33 cellular contexts compared by ENCODE assay signal in genomic region chr2:176412136-176412535, GRCh38.
"Had no signal": no experiment of that assay in that cellular context is flagged by ENCODE, and none has a peak within 500 bp of the region (broad histone marks: within the 10 kb centered on the region; RNA-seq: fewer than 3 reads in every experiment).

No MANE protein-coding gene starts in this region.

- FAIRE-seq: astrocyte, bronchial epithelial cell, colon had no signal

- H3K36me3 ChIP-seq: adrenal gland, ascending aorta, brain microvascular endothelial cell, breast epithelium, cardiac muscle cell had no signal

- H3K4me1 ChIP-seq: adrenal gland, ascending aorta, body of pancreas, breast epithelium had no signal

- H3K4me3 ChIP-seq: adrenal gland, ascending aorta, body of pancreas, breast epithelium, cardiac muscle cell had no signal

- ATAC-seq: activated naive CD4-positive, alpha-beta T cell treated with anti-CD3 and anti-CD28 coated beads, Interleukin-2, amount 50 U/mL, for 72 hours; activated naive CD8-positive, alpha-beta T cell treated with anti-CD3 and anti-CD28 coated beads, Interleukin-2, amount 50 U/mL, for 24 hours; activated T-cell treated with anti-CD3 and anti-CD28 coated beads, Interleukin-2, amount 50 U/mL, for 4 hours; activated T-cell treated with anti-CD3 and anti-CD28 coated beads, Interleukin-2, amount 50 U/mL, for 72 hours; activated T-helper 17 cell treated with anti-CD3 and anti-CD28 coated beads, Interleukin-2, amount 50 U/mL, for 72 hours; body of pancreas had no signal

- H3K27ac ChIP-seq: adrenal gland, ascending aorta, body of pancreas, brain microvascular endothelial cell, breast epithelium, cardiac muscle cell had no signal

- DNase-seq: activated effector memory CD4-positive, alpha-beta T cell treated with anti-CD3 and anti-CD28 coated beads, Interleukin-2, amount 50 U/mL, for 16 hours; activated effector memory CD4-positive, alpha-beta T cell treated with Interleukin-2 at 50 U/mL for 16 hours; activated gamma-delta T cell; activated gamma-delta T cell treated with Interleukin-2 at 50 U/mL for 16 hours; activated naive CD4-positive, alpha-beta T cell; activated naive CD4-positive, alpha-beta T cell treated with anti-CD3 and anti-CD28 coated beads for 36 hours; activated naive CD4-positive, alpha-beta T cell treated with anti-CD3 and anti-CD28 coated beads, Interleukin-2, amount 10 ng/mL, durations not matched to agents 7 days and 5 days; activated naive CD4-positive, alpha-beta T cell treated with anti-CD3 and anti-CD28 coated beads, Interleukin-2, amount 50 U/mL, for 16 hours; activated naive CD4-positive, alpha-beta T cell treated with Interleukin-2 at 50 U/mL for 16 hours; activated naive CD8-positive, alpha-beta T cell treated with anti-CD3 and anti-CD28 coated beads for 36 hours; activated naive CD8-positive, alpha-beta T cell treated with anti-CD3 and anti-CD28 coated beads, Interleukin-2, amount 10 ng/mL, durations not matched to agents 7 days and 5 days; activated naive CD8-positive, alpha-beta T cell treated with anti-CD3 and anti-CD28 coated beads, Interleukin-2, amount 50 U/mL, for 24 hours; activated T-cell treated with anti-CD3 and anti-CD28 coated beads, Interleukin-2, amount 50 U/mL, for 4 hours; activated T-cell treated with anti-CD3 and anti-CD28 coated beads, Interleukin-2, amount 50 U/mL, for 48 hours; activated T-cell treated with anti-CD3 and anti-CD28 coated beads, Interleukin-2, amount 50 U/mL, for 72 hours; adrenal gland; amniotic stem cell; amygdala; anterior cingulate cortex; aorta; body of pancreas; brain microvascular endothelial cell; caudate nucleus; central memory CD4-positive, alpha-beta T cell; cerebellar nuclear complex had no signal

- H3K9me3 ChIP-seq: adrenal gland, ascending aorta, body of pancreas, breast epithelium had no signal

- H3K27me3 ChIP-seq: adrenal gland, ascending aorta, body of pancreas, brain microvascular endothelial cell, breast epithelium, cardiac muscle cell had no signal
